In the genomic region with DNA sequence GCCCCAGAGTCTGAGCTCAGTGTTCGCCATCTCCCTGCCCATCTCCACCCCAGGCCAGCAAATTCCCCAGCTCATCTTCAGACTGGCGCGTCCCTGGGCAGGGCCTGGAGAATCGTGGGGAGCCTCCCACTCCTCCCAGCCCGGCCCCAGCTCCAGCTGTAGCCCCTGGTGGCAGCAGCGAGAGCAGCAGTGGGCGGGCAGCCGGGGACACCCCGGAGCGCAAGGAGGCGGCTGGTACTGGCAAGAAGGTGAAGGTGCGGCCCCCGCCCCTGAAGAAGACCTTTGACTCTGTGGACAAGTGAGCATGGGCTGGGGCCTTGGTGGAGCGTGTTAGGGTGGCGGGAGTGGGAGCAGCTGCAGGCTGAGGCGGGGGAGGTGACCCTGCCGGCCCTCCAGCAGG, we compare ENCODE assay signal across 23 cellular contexts. TPM values are rescaled to one million over a fixed set of nuclear protein-coding genes. Genes with fewer than 3 reads are reported as not detected.
DNase-seq lines count a peak whose midpoint lies in the region; TF ChIP-seq lines count a peak whose summit lies in the region.
"Had no signal": no experiment of that assay in that cellular context is flagged by ENCODE, and none has a peak within 500 bp of the region (broad histone marks: within the 10 kb centered on the region; RNA-seq: fewer than 3 reads in every experiment).

No MANE protein-coding gene starts in this region.

- peaks cover 64% of the 10 kb centered on the region for H3K36me3 ChIP-seq in brain microvascular endothelial cell (replicated peaks)

- peak overlapping the region; percentile 81 for H3K27ac Mint-ChIP-seq in activated CD4-positive, alpha-beta T cell treated with anti-CD3 and anti-CD28 coated beads, Interleukin-2, amount 10 ng/mL, durations not matched to agents 7 days and 5 days
- H3K27ac Mint-ChIP-seq in type B pancreatic cell: no peak overlapping the region
- H3K27ac Mint-ChIP-seq: dendritic cell treated with granulocyte-macrophage colony-stimulating factor and Interleukin-4, amounts not matched to agents 40 ng/mL and 50 ng/mL, for 4 days; stimulated activated naive CD8-positive, alpha-beta T cell treated with anti-CD3 and anti-CD28 coated beads, Interleukin-15, Interleukin-2, amounts not matched to agents 100 ng/mL and 50 ng/mL, for 24 hours had no signal

- in situ Hi-C loops in brain microvascular endothelial cell (cut with HindIII; ENCODE audit: low pct_ligation_motif_present, low sequenced_read_pairs): no loop called here

- no peak overlapping the region for H3K4me3 ChIP-seq in brain microvascular endothelial cell (ENCODE audit: low read depth, low read length)
- H3K4me3 ChIP-seq: esophagus muscularis mucosa, heart left ventricle, upper lobe of right lung had no signal

- CTCF ChIA-PET in activated CD4-positive, alpha-beta T cell treated with anti-CD3 and anti-CD28 coated beads, Interleukin-2, amount 10 ng/mL, durations not matched to agents 7 days and 5 days (lab: Charles Lee): interaction anchor here (1.0 to 1.8 kb wide), 4 partner anchors 34 to 185 kb away, joined by 3 to 6 read pairs (median 3); a partner anchor contains a TSS

- no peak overlapping the region for H3K4me3 Mint-ChIP-seq in activated CD4-positive, alpha-beta T cell treated with anti-CD3 and anti-CD28 coated beads, Interleukin-2, amount 10 ng/mL, durations not matched to agents 7 days and 5 days
- no peak overlapping the region for H3K4me3 Mint-ChIP-seq in type B pancreatic cell
- H3K4me3 Mint-ChIP-seq: CD4-positive, alpha-beta memory T cell; dendritic cell treated with granulocyte-macrophage colony-stimulating factor and Interleukin-4, amounts not matched to agents 40 ng/mL and 50 ng/mL, for 4 days; stimulated activated naive CD8-positive, alpha-beta T cell treated with anti-CD3 and anti-CD28 coated beads, Interleukin-15, Interleukin-2, amounts not matched to agents 100 ng/mL and 50 ng/mL, for 24 hours had no signal

- no peaks in the 10 kb centered on the region for H3K9me3 Mint-ChIP-seq in activated CD4-positive, alpha-beta T cell treated with anti-CD3 and anti-CD28 coated beads, Interleukin-2, amount 10 ng/mL, durations not matched to agents 7 days and 5 days
- no peaks in the 10 kb centered on the region for H3K9me3 Mint-ChIP-seq in type B pancreatic cell
- H3K9me3 Mint-ChIP-seq: CD4-positive, alpha-beta memory T cell; dendritic cell treated with granulocyte-macrophage colony-stimulating factor and Interleukin-4, amounts not matched to agents 40 ng/mL and 50 ng/mL, for 4 days; stimulated activated naive CD8-positive, alpha-beta T cell treated with anti-CD3 and anti-CD28 coated beads, Interleukin-15, Interleukin-2, amounts not matched to agents 100 ng/mL and 50 ng/mL, for 24 hours had no signal

- no peak for DNase-seq in activated CD4-positive, alpha-beta T cell treated with anti-CD3 and anti-CD28 coated beads, Interleukin-2, amount 10 ng/mL, durations not matched to agents 7 days and 5 days
- no peak for DNase-seq in activated CD4-positive, alpha-beta T cell treated with anti-CD3 and anti-CD28 coated beads, Interleukin-2, amount 50 U/mL, for 48 hours
- no peak for DNase-seq in brain microvascular endothelial cell
- DNase-seq in iPS-NIHi11 (ENCODE audit: low spot score): peak; percentile 62
- no peak for DNase-seq in type B pancreatic cell (ENCODE audit: extremely low spot score, unreplicated experiment)
- no peak for DNase-seq in SHP77 treated with DMSO at 0.1 percent for 48 hours (lab: John Stamatoyannopoulos, UW)
- DNase-seq in NK-92 treated with Interleukin-12 subunit alpha and Interleukin-12 subunit beta, amount 100 ng/mL, for 24 hours (lab: John Stamatoyannopoulos, UW): no peak
- DNase-seq in caudate nucleus (lab: John Stamatoyannopoulos, UW): no peak
- DNase-seq: activated effector memory CD4-positive, alpha-beta T cell treated with anti-CD3 and anti-CD28 coated beads, Interleukin-2, amount 50 U/mL, for 16 hours; amygdala; heart left ventricle; islet precursor cell; NCI-H187 treated with DMSO at 0.1 percent for 48 hours; NCI-H524 treated with DMSO at 0.1 percent for 48 hours; retina; SIG-M5; T-helper 2 cell; upper lobe of right lung had no signal

- no peaks in the 10 kb centered on the region for H3K27me3 ChIP-seq in brain microvascular endothelial cell (replicated peaks)
- H3K27me3 ChIP-seq: esophagus muscularis mucosa, heart left ventricle, upper lobe of right lung had no signal

- POLR2A ChIA-PET in activated CD4-positive, alpha-beta T cell treated with anti-CD3 and anti-CD28 coated beads, Interleukin-2, amount 10 ng/mL, durations not matched to agents 7 days and 5 days (lab: Charles Lee): no interaction called here

- no peaks in the 10 kb centered on the region for H3K27me3 Mint-ChIP-seq in activated CD4-positive, alpha-beta T cell treated with anti-CD3 and anti-CD28 coated beads, Interleukin-2, amount 10 ng/mL, durations not matched to agents 7 days and 5 days
- H3K27me3 Mint-ChIP-seq in type B pancreatic cell: no peaks in the 10 kb centered on the region
- H3K27me3 Mint-ChIP-seq: CD4-positive, alpha-beta memory T cell; dendritic cell treated with granulocyte-macrophage colony-stimulating factor and Interleukin-4, amounts not matched to agents 40 ng/mL and 50 ng/mL, for 4 days; stimulated activated naive CD8-positive, alpha-beta T cell treated with anti-CD3 and anti-CD28 coated beads, Interleukin-15, Interleukin-2, amounts not matched to agents 100 ng/mL and 50 ng/mL, for 24 hours had no signal

- TF ChIP-seq CTCF in brain microvascular endothelial cell (IDR thresholded peaks at IDR 0.05; ENCODE audit: low read depth, low read length, missing control alignments) (peak; percentile 45), type B pancreatic cell (conservative IDR thresholded peaks at IDR 0.05) (peak; percentile 43)

- no peak overlapping the region for H3K27ac ChIP-seq in brain microvascular endothelial cell
- no peak overlapping the region for H3K27ac ChIP-seq in caudate nucleus (ENCODE audit: low read depth, low read length)
- H3K27ac ChIP-seq: esophagus muscularis mucosa, heart left ventricle, upper lobe of right lung had no signal

- peaks cover 15% of the 10 kb centered on the region for H3K4me1 Mint-ChIP-seq in activated CD4-positive, alpha-beta T cell treated with anti-CD3 and anti-CD28 coated beads, Interleukin-2, amount 10 ng/mL, durations not matched to agents 7 days and 5 days
- H3K4me1 Mint-ChIP-seq in type B pancreatic cell (ENCODE audit: unreplicated experiment): peaks cover 8% of the 10 kb centered on the region

- peaks cover 23% of the 10 kb centered on the region for H3K36me3 Mint-ChIP-seq in activated CD4-positive, alpha-beta T cell treated with anti-CD3 and anti-CD28 coated beads, Interleukin-2, amount 10 ng/mL, durations not matched to agents 7 days and 5 days (ENCODE audit: low read depth)
- H3K36me3 Mint-ChIP-seq in type B pancreatic cell: peaks cover 8% of the 10 kb centered on the region

RNA-seq across cellular contexts. Expression of a gene that starts 8.4 kb away (rescaled TPM):
- total RNA-seq in activated CD4-positive, alpha-beta T cell treated with anti-CD3 and anti-CD28 coated beads, Interleukin-2, amount 10 ng/mL, durations not matched to agents 7 days and 5 days: under 1 TPM; 0.54 to 0.62 TPM
- total RNA-seq in type B pancreatic cell (ENCODE audit: low replicate concordance): 2.2 and 2.4 TPM in 2 replicates
- total RNA-seq: mesenteric fat pad had no signal

RNA-seq across cellular contexts. Expression of a gene that starts 8.9 kb away (rescaled TPM):
- 10 to 100 TPM; 43.5 to 46.6 TPM for total RNA-seq in activated CD4-positive, alpha-beta T cell treated with anti-CD3 and anti-CD28 coated beads, Interleukin-2, amount 10 ng/mL, durations not matched to agents 7 days and 5 days
- 50.3 and 97.4 TPM in 2 replicates for total RNA-seq in type B pancreatic cell (ENCODE audit: low replicate concordance)

RNA-seq across cellular contexts. Expression of a gene that starts 19.6 kb away (rescaled TPM):
- not detected for total RNA-seq in activated CD4-positive, alpha-beta T cell treated with anti-CD3 and anti-CD28 coated beads, Interleukin-2, amount 10 ng/mL, durations not matched to agents 7 days and 5 days
- total RNA-seq in type B pancreatic cell (ENCODE audit: low replicate concordance): 0.88 and 3.6 TPM in 2 replicates
- total RNA-seq: CD4-positive, alpha-beta memory T cell; esophagus muscularis mucosa; mesenteric fat pad had no signal

RNA-seq across cellular contexts. Expression of a gene that starts 24.5 kb away (rescaled TPM):
- total RNA-seq in activated CD4-positive, alpha-beta T cell treated with anti-CD3 and anti-CD28 coated beads, Interleukin-2, amount 10 ng/mL, durations not matched to agents 7 days and 5 days: 10 to 100 TPM; 69.3 to 81.0 TPM
- 44.8 and 70.3 TPM in 2 replicates for total RNA-seq in type B pancreatic cell (ENCODE audit: low replicate concordance)

RNA-seq across cellular contexts. Expression of a gene that starts 31.9 kb away (rescaled TPM):
- total RNA-seq in activated CD4-positive, alpha-beta T cell treated with anti-CD3 and anti-CD28 coated beads, Interleukin-2, amount 10 ng/mL, durations not matched to agents 7 days and 5 days: 1 to 10 TPM; 3.3 to 3.7 TPM
- 30.7 and 49.5 TPM in 2 replicates for total RNA-seq in type B pancreatic cell (ENCODE audit: low replicate concordance)
